28 cellular contexts compared by ENCODE assay signal in the genomic region with DNA sequence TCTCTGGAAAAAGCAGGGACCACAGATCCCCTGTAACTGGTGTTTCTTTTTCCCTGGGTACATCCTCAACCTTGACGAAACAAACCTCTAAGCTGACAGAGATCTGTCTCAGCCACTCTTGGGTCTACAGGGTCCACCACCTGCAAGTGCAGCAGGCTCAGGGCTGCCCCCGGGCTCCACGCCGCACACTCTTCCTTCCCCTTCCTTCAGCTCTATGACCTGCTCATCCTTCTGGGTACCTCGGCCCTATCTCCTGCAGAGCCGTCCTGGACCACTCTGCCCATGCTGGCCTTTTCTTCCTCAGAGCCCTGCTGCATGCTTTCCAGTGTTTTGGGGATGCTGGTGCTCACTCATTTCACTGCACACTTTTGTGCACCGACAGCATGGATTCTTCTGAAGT. TPM values are rescaled to one million over a fixed set of nuclear protein-coding genes. Genes with fewer than 3 reads are reported as not detected.
DNase-seq lines count a peak whose midpoint lies in the region; ATAC-seq and TF ChIP-seq lines count a peak whose summit lies in the region.
"Had no signal": no experiment of that assay in that cellular context is flagged by ENCODE, and none has a peak within 500 bp of the region (broad histone marks: within the 10 kb centered on the region; RNA-seq: fewer than 3 reads in every experiment).

No MANE protein-coding gene starts in this region.

- no peak overlapping the region for H3K4me2 ChIP-seq in trophoblast cell (ENCODE audit: low read length)

- peaks cover 21% of the 10 kb centered on the region for H3K36me3 Mint-ChIP-seq in activated CD8-positive, alpha-beta memory T cell treated with anti-CD3 and anti-CD28 coated beads, Interleukin-2, amount 10 ng/mL, durations not matched to agents 7 days and 5 days
- H3K36me3 Mint-ChIP-seq in immature natural killer cell: peaks cover 14 to 49% (median 26%) of the 10 kb centered on the region in 3 donors

- no peaks in the 10 kb centered on the region for H3K9me3 Mint-ChIP-seq in activated CD8-positive, alpha-beta memory T cell treated with anti-CD3 and anti-CD28 coated beads, Interleukin-2, amount 10 ng/mL, durations not matched to agents 7 days and 5 days (ENCODE audit: low read depth)
- H3K9me3 Mint-ChIP-seq in immature natural killer cell: no peaks in the 10 kb centered on the region
- H3K9me3 Mint-ChIP-seq: activated B cell treated with CpG ODN at 0.5 μM for 24 hours; activated T-helper 1 cell treated with anti-CD3 and anti-CD28 coated beads, Interleukin-12 subunit alpha, Interleukin-12 subunit beta, Interleukin-2, Interleukin-4 antibody, amounts not matched to agents 30 ng/mL and 10 ng/mL and 1 ng/mL, durations not matched to agents 14 hours and 24 hours and 36 hours; CD4-positive, alpha-beta memory T cell; HFFc6; IgD-negative memory B cell; stimulated activated naive CD8-positive, alpha-beta T cell treated with anti-CD3 and anti-CD28 coated beads, Interleukin-15, Interleukin-2, amounts not matched to agents 100 ng/mL and 50 ng/mL, for 24 hours had no signal

- no peak for ATAC-seq in activated CD8-positive, alpha-beta memory T cell treated with anti-CD3 and anti-CD28 coated beads, Interleukin-2, amount 10 ng/mL, durations not matched to agents 7 days and 5 days
- no peak for ATAC-seq in gastroesophageal sphincter
- ATAC-seq in HG03457 (IDR thresholded peaks at IDR 0.05; ENCODE audit: unreplicated experiment): no peak
- ATAC-seq in HG02623 (IDR thresholded peaks at IDR 0.05; ENCODE audit: unreplicated experiment): no peak
- ATAC-seq: GM12878 had no signal

- H3K79me2 ChIP-seq in trophoblast cell (ENCODE audit: control insufficient read depth, insufficient read depth, low read length, poor library complexity): no peaks in the 10 kb centered on the region

- H2BK12ac ChIP-seq in trophoblast cell (ENCODE audit: low read length): peak overlapping the region; percentile 54

- no peaks in the 10 kb centered on the region for H3K27me3 ChIP-seq in gastroesophageal sphincter
- H3K27me3 ChIP-seq in trophoblast cell (ENCODE audit: insufficient read depth, low read length): no peaks in the 10 kb centered on the region
- H3K27me3 ChIP-seq: Peyer's patch, thyroid gland had no signal

- no peak overlapping the region for H3K9ac ChIP-seq in trophoblast cell (ENCODE audit: low read length)

- no peaks in the 10 kb centered on the region for H3K4me1 Mint-ChIP-seq in activated CD8-positive, alpha-beta memory T cell treated with anti-CD3 and anti-CD28 coated beads, Interleukin-2, amount 10 ng/mL, durations not matched to agents 7 days and 5 days
- H3K4me1 Mint-ChIP-seq in immature natural killer cell: no peaks in the 10 kb centered on the region
- H3K4me1 Mint-ChIP-seq: activated B cell treated with CpG ODN at 0.5 μM for 24 hours; CD4-positive, alpha-beta memory T cell; IgD-negative memory B cell had no signal

- no peak overlapping the region for H4K12ac ChIP-seq in trophoblast cell (ENCODE audit: low read depth, low read length)

- no peaks in the 10 kb centered on the region for H3K27me3 Mint-ChIP-seq in activated CD8-positive, alpha-beta memory T cell treated with anti-CD3 and anti-CD28 coated beads, Interleukin-2, amount 10 ng/mL, durations not matched to agents 7 days and 5 days
- peaks cover 0 to 2% (median 0%) of the 10 kb centered on the region in 3 donors for H3K27me3 Mint-ChIP-seq in immature natural killer cell (ENCODE audit: low read depth in 3 of 3)
- H3K27me3 Mint-ChIP-seq: activated B cell treated with CpG ODN at 0.5 μM for 24 hours; CD4-positive, alpha-beta memory T cell; IgD-negative memory B cell; stimulated activated naive CD8-positive, alpha-beta T cell treated with anti-CD3 and anti-CD28 coated beads, Interleukin-15, Interleukin-2, amounts not matched to agents 100 ng/mL and 50 ng/mL, for 24 hours had no signal

- peak overlapping the region; percentile 64 for H2AK5ac ChIP-seq in trophoblast cell (ENCODE audit: low read length)

- H4K8ac ChIP-seq in trophoblast cell (ENCODE audit: low read depth, low read length): peak overlapping the region; percentile 35

- H3K27ac Mint-ChIP-seq in activated CD8-positive, alpha-beta memory T cell treated with anti-CD3 and anti-CD28 coated beads, Interleukin-2, amount 10 ng/mL, durations not matched to agents 7 days and 5 days: peak overlapping the region; percentile 45
- peak overlapping the region in 1 of 6 donors; percentile 14 for H3K27ac Mint-ChIP-seq in immature natural killer cell
- H3K27ac Mint-ChIP-seq: activated B cell treated with CpG ODN at 0.5 μM for 24 hours; activated T-helper 1 cell treated with anti-CD3 and anti-CD28 coated beads, Interleukin-12 subunit alpha, Interleukin-12 subunit beta, Interleukin-2, Interleukin-4 antibody, amounts not matched to agents 30 ng/mL and 10 ng/mL and 1 ng/mL, durations not matched to agents 14 hours and 24 hours and 36 hours; HFFc6; stimulated activated naive CD8-positive, alpha-beta T cell treated with anti-CD3 and anti-CD28 coated beads, Interleukin-15, Interleukin-2, amounts not matched to agents 100 ng/mL and 50 ng/mL, for 24 hours had no signal

- H3K23ac ChIP-seq in trophoblast cell (ENCODE audit: low read length): no peak overlapping the region

- H3K18ac ChIP-seq in trophoblast cell (ENCODE audit: low read length): peak overlapping the region; percentile 6

- TF ChIP-seq EP300 in gastroesophageal sphincter (IDR thresholded peaks at IDR 0.05): no peak

- no peak overlapping the region for H2AFZ ChIP-seq in trophoblast cell (ENCODE audit: insufficient read depth, low read length, poor library complexity)

- DNase-seq in activated CD8-positive, alpha-beta memory T cell treated with anti-CD3 and anti-CD28 coated beads, Interleukin-2, amount 10 ng/mL, durations not matched to agents 7 days and 5 days: peak; percentile 26
- no peak for DNase-seq in activated CD8-positive, alpha-beta memory T cell treated with anti-CD3 and anti-CD28 coated beads, Interleukin-2, amount 50 U/mL, for 4 hours
- DNase-seq in RWPE1 (ENCODE audit: low spot score) (no peak), trophoblast cell (no peak), immature natural killer cell (no peak)
- DNase-seq: 8988T; activated B cell treated with CpG ODN at 0.5 μM for 24 hours; activated CD4-positive, alpha-beta T cell treated with anti-CD3 and anti-CD28 coated beads, Interleukin-2, amount 50 U/mL, for 4 hours; activated naive CD4-positive, alpha-beta T cell treated with anti-CD3 and anti-CD28 coated beads, Interleukin-2, amount 50 U/mL, for 16 hours; anterior cingulate cortex; CD4-positive, alpha-beta memory T cell; central memory CD4-positive, alpha-beta T cell; HFFc6; mesenchymal stem cell; NCI-H1092 treated with DMSO at 0.1 percent for 48 hours; NCI-H187 treated with DMSO at 0.1 percent for 48 hours; NCI-H526 treated with DMSO at 0.1 percent for 48 hours; occipital lobe; Peyer's patch; T1000 had no signal

- TF ChIP-seq POLR2A in gastroesophageal sphincter (IDR thresholded peaks at IDR 0.05): no peak

- H3K79me1 ChIP-seq in trophoblast cell (ENCODE audit: low read length): peaks cover 3% of the 10 kb centered on the region

- H3K14ac ChIP-seq in trophoblast cell (ENCODE audit: low read length): no peak overlapping the region

- no peak overlapping the region for H2BK120ac ChIP-seq in trophoblast cell (ENCODE audit: insufficient read depth, low read length, poor library complexity)

- H3K4me1 ChIP-seq in gastroesophageal sphincter: peaks cover 5 to 33% (median 10%) of the 10 kb centered on the region in 3 donors
- H3K4me1 ChIP-seq in trophoblast cell (ENCODE audit: control insufficient read depth in 1 of 2, insufficient read depth in 2 of 2, low read length in 2 of 2): peaks cover 32 to 36% of the 10 kb centered on the region in 2 experiments

- H3K27ac ChIP-seq in RWPE1: 0 out of 2 replicates have a peak overlapping the region, but pooled peaks have one; percentile 28
- peak overlapping the region in 3 of 4 donors; percentile 17 to 38 (median 20) for H3K27ac ChIP-seq in gastroesophageal sphincter
- H3K27ac ChIP-seq in trophoblast cell (ENCODE audit: low read depth, low read length): peak overlapping the region; percentile 19
- H3K27ac ChIP-seq: Peyer's patch had no signal

- no peak overlapping the region for H3K4me3 Mint-ChIP-seq in activated CD8-positive, alpha-beta memory T cell treated with anti-CD3 and anti-CD28 coated beads, Interleukin-2, amount 10 ng/mL, durations not matched to agents 7 days and 5 days
- no peak overlapping the region for H3K4me3 Mint-ChIP-seq in immature natural killer cell
- H3K4me3 Mint-ChIP-seq: activated B cell treated with CpG ODN at 0.5 μM for 24 hours; activated T-helper 1 cell treated with anti-CD3 and anti-CD28 coated beads, Interleukin-12 subunit alpha, Interleukin-12 subunit beta, Interleukin-2, Interleukin-4 antibody, amounts not matched to agents 30 ng/mL and 10 ng/mL and 1 ng/mL, durations not matched to agents 14 hours and 24 hours and 36 hours; CD4-positive, alpha-beta memory T cell; HFFc6; IgD-negative memory B cell; stimulated activated naive CD8-positive, alpha-beta T cell treated with anti-CD3 and anti-CD28 coated beads, Interleukin-15, Interleukin-2, amounts not matched to agents 100 ng/mL and 50 ng/mL, for 24 hours had no signal

- H2BK5ac ChIP-seq in trophoblast cell (ENCODE audit: low read depth, low read length, poor library complexity): no peak overlapping the region

- WGBS in gastroesophageal sphincter (ENCODE audit: low coverage in 1 of 2), 2 donors: 40 to 77% methylated on average over 2 to 7 of the region's 7 CpGs
- no CpG with 5 or more reads among the region's 7 CpGs for WGBS in trophoblast cell (ENCODE audit: extremely low coverage, insufficient coverage, insufficient read length)

- no peak for TF ChIP-seq CTCF in RWPE1 (conservative IDR thresholded peaks at IDR 0.05; ENCODE audit: low read depth)
- TF ChIP-seq CTCF in gastroesophageal sphincter (IDR thresholded peaks at IDR 0.05): no peak

- H3K36me3 ChIP-seq in gastroesophageal sphincter (peaks cover 0 to 86% of the 10 kb centered on the region in 2 donors), trophoblast cell (ENCODE audit: control insufficient read depth in 1 of 2, insufficient read depth in 2 of 2, low read length in 2 of 2) (peaks cover 4 to 16% of the 10 kb centered on the region in 2 experiments)

- CTCF ChIA-PET in activated CD8-positive, alpha-beta memory T cell treated with anti-CD3 and anti-CD28 coated beads, Interleukin-2, amount 10 ng/mL, durations not matched to agents 7 days and 5 days (lab: Charles Lee): interaction anchor here (1.9 kb wide), 1 partner anchor 8 kb away, joined by 8 read pairs; no protein-coding TSS in a partner anchor
- CTCF ChIA-PET in RWPE1 (lab: Yijun Ruan, JAX): interaction anchor here (0.5 kb wide), 1 partner anchor 17 kb away, joined by 4 read pairs; no protein-coding TSS in a partner anchor

- H3K4ac ChIP-seq in trophoblast cell (ENCODE audit: low read depth, low read length): no peak overlapping the region

- H3K4me3 ChIP-seq in gastroesophageal sphincter (no peak overlapping the region), trophoblast cell (ENCODE audit: low read depth, low read length) (no peak overlapping the region)
- H3K4me3 ChIP-seq: GM12878, Peyer's patch, thyroid gland had no signal

- POLR2A ChIA-PET in RWPE1 (lab: Yijun Ruan, JAX; ENCODE audit: low non-redundant PET): no interaction called here

- H4K91ac ChIP-seq in trophoblast cell (ENCODE audit: low read depth, low read length): no peak overlapping the region

- H3K9me3 ChIP-seq in gastroesophageal sphincter: no peaks in the 10 kb centered on the region
- H3K9me3 ChIP-seq in trophoblast cell (ENCODE audit: insufficient read depth, low read depth, low read length): no peaks in the 10 kb centered on the region
- H3K9me3 ChIP-seq: Peyer's patch, thyroid gland had no signal

RNA-seq across cellular contexts. Expression of a gene that starts 27.5 kb away (rescaled TPM):
- 10 to 100 TPM; 14.7 to 39.0 TPM for total RNA-seq in activated CD8-positive, alpha-beta memory T cell treated with anti-CD3 and anti-CD28 coated beads, Interleukin-2, amount 10 ng/mL, durations not matched to agents 7 days and 5 days
- 100 to 1,000 TPM; 398 to 983 (median 654) TPM for total RNA-seq in gastroesophageal sphincter
- polyA plus RNA-seq in trophoblast cell (2013): 229 and 231 TPM in 2 replicates
- polyA plus RNA-seq in immature natural killer cell: 1 to 10 TPM in 1 of 3 donors, not detected in 2; 4.8 TPM

RNA-seq across cellular contexts. Expression of a gene that starts 41.5 kb away (rescaled TPM):
- total RNA-seq in activated CD8-positive, alpha-beta memory T cell treated with anti-CD3 and anti-CD28 coated beads, Interleukin-2, amount 10 ng/mL, durations not matched to agents 7 days and 5 days: 10 to 100 TPM; 39.6 to 50.9 TPM
- 10 to 100 TPM; 38.4 to 52.9 (median 40.8) TPM for total RNA-seq in gastroesophageal sphincter
- polyA plus RNA-seq in trophoblast cell (2013): 25.2 and 26.2 TPM in 2 replicates
- polyA plus RNA-seq in immature natural killer cell: 10 to 100 TPM; 22.1 to 28.5 (median 27.8) TPM

Comparison
In these comparisons a context has a peak if more than half of its experiments do, and no peak if none do; other contexts are left out.
1. RNA of a gene that starts 27.5 kb away (total RNA-seq): 398 to 983 TPM in gastroesophageal sphincter; 14.7 to 39.0 TPM in activated CD8-positive, alpha-beta memory T cell treated with anti-CD3 and anti-CD28 coated beads, Interleukin-2, amount 10 ng/mL, durations not matched to agents 7 days and 5 days; every median in the first group is over 4 times any median in the second.
2. Peak in every context shown above with its lines, with median percentiles within 50 percentile points of each other: H3K27ac ChIP-seq.